27 cellular contexts compared by ENCODE assay signal in genomic region chr12:100481021-100481420, GRCh38. TPM values are rescaled to one million over a fixed set of nuclear protein-coding genes. Genes with fewer than 3 reads are reported as not detected.
"Had no signal": no experiment of that assay in that cellular context is flagged by ENCODE, and none has a peak within 500 bp of the region (broad histone marks: within the 10 kb centered on the region; RNA-seq: fewer than 3 reads in every experiment).

No MANE protein-coding gene starts in this region.

- H3K27ac ChIP-seq: body of pancreas, Peyer's patch, RWPE1, SJCRH30 had no signal

- H3K36me3 ChIP-seq: Peyer's patch, SJCRH30 had no signal

- ATAC-seq: activated CD4-positive, CD25-positive, alpha-beta regulatory T cell treated with anti-CD3 and anti-CD28 coated beads, Interleukin-2, amount 50 U/mL, for 24 hours; activated CD8-positive, alpha-beta T cell treated with anti-CD3 and anti-CD28 coated beads for 36 hours; body of pancreas; SK-N-SH treated with all-trans-retinoic acid at 6 μM for 48 hours had no signal

- H3K4me3 Mint-ChIP-seq: activated CD8-positive, alpha-beta T cell treated with anti-CD3 and anti-CD28 coated beads for 36 hours had no signal

- H3K4me3 ChIP-seq: body of pancreas, Peyer's patch, SJCRH30 had no signal

- H3K27me3 ChIP-seq: body of pancreas, Peyer's patch, SJCRH30 had no signal

- DNase-seq: activated CD4-positive, alpha-beta T cell treated with anti-CD3 and anti-CD28 coated beads for 4 hours; activated CD8-positive, alpha-beta memory T cell treated with anti-CD3 and anti-CD28 coated beads, Interleukin-2, amount 50 U/mL, for 48 hours; activated CD8-positive, alpha-beta T cell treated with anti-CD3 and anti-CD28 coated beads for 36 hours; activated naive CD4-positive, alpha-beta T cell treated with anti-CD3 and anti-CD28 coated beads, Interleukin-2, amount 50 U/mL, for 16 hours; activated T-cell treated with anti-CD3 and anti-CD28 coated beads, Interleukin-2, amount 50 U/mL, for 1 hour; aorta; body of pancreas; central memory CD4-positive, alpha-beta T cell; cortex of kidney; MM.1S; NCI-H146; NCI-H187 treated with DMSO at 0.1 percent for 48 hours; NCI-H2171; NCI-H226; NCI-H510A; NCI-H526 treated with DMSO at 0.1 percent for 48 hours; NCI-H82; Peyer's patch; Right ventricle myocardium superior; SJCRH30; SW 1271 had no signal

- H3K4me1 ChIP-seq: SJCRH30 had no signal

- H3K27ac Mint-ChIP-seq: activated CD8-positive, alpha-beta T cell treated with anti-CD3 and anti-CD28 coated beads for 36 hours had no signal

- H3K9me3 Mint-ChIP-seq: activated CD8-positive, alpha-beta T cell treated with anti-CD3 and anti-CD28 coated beads for 36 hours had no signal

- H3K9me3 ChIP-seq: body of pancreas, Peyer's patch, SJCRH30 had no signal

RNA-seq across cellular contexts. Expression of gene NR1H4, which starts 7.4 kb away (rescaled TPM):
- total RNA-seq: activated CD8-positive, alpha-beta T cell treated with anti-CD3 and anti-CD28 coated beads for 36 hours; aorta; bronchial epithelial cell; chondrocyte; Right ventricle myocardium superior; SJCRH30; T-helper 1 cell treated with Interleukin-12 subunit alpha and Interleukin-12 subunit beta and Interleukin-4 antibody, amounts not matched to agents 30 ng/mL and 1 ng/mL, for 36 hours had no signal
